21 cellular contexts compared by ENCODE assay signal in the genomic region with DNA sequence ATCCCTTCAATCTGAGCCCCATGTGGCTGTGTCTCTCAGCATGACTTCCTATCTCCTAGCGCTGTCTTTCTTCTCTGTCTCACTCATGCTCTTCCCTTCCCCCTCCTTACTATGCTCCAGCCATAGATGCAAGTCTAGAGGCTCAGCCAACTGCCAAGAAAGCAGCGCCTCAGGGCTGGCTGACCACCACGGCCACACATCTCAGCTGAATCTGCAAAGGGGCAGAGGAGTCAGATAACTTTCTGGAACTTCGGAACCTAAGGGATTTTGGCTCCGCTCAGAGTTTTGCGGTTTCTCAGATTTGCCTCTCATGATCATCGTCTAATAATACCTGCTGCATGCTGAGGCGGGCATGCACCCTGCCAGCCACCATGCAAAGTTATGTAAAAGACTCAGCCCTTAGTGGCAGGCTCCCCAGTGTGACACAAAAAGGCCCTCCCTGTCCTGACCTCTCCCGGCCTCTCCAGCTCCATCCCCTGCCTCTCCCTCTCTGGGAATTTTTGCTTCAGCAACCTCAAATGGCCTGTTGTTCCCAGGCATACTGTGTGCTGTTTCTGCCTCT. TPM values are rescaled to one million over a fixed set of nuclear protein-coding genes. Genes with fewer than 3 reads are reported as not detected.
A peak's percentile ranks its signal among the peaks of the same experiment; 100 is the strongest.
DNase-seq lines count a peak whose midpoint lies in the region; TF ChIP-seq lines count a peak whose summit lies in the region.
"Had no signal": no experiment of that assay in that cellular context is flagged by ENCODE, and none has a peak within 500 bp of the region (broad histone marks: within the 10 kb centered on the region; RNA-seq: fewer than 3 reads in every experiment).

No MANE protein-coding gene starts in this region.

- H3K9me3 Mint-ChIP-seq in activated CD4-positive, alpha-beta T cell treated with anti-CD3 and anti-CD28 coated beads, Interleukin-2, amount 10 ng/mL, durations not matched to agents 7 days and 5 days = peaks cover 8% of the 10 kb centered on the region
- H3K9me3 Mint-ChIP-seq in chondrocyte (ENCODE audit: low read depth) = peaks cover 9% of the 10 kb centered on the region
- H3K9me3 Mint-ChIP-seq in type B pancreatic cell = peaks cover 5% of the 10 kb centered on the region

- peak overlapping the region; percentile 2 for H3K27ac Mint-ChIP-seq in activated CD4-positive, alpha-beta T cell treated with anti-CD3 and anti-CD28 coated beads, Interleukin-2, amount 10 ng/mL, durations not matched to agents 7 days and 5 days
- peak overlapping the region; percentile 30 for H3K27ac Mint-ChIP-seq in chondrocyte (ENCODE audit: unreplicated experiment)
- H3K27ac Mint-ChIP-seq in type B pancreatic cell = no peak overlapping the region

- H3K4me1 Mint-ChIP-seq in activated CD4-positive, alpha-beta T cell treated with anti-CD3 and anti-CD28 coated beads, Interleukin-2, amount 10 ng/mL, durations not matched to agents 7 days and 5 days = peaks cover 2% of the 10 kb centered on the region
- peaks cover 18% of the 10 kb centered on the region for H3K4me1 Mint-ChIP-seq in chondrocyte (ENCODE audit: low read depth)
- H3K4me1 Mint-ChIP-seq in type B pancreatic cell (ENCODE audit: unreplicated experiment) = peaks cover 10% of the 10 kb centered on the region

- H3K4me3 Mint-ChIP-seq in activated CD4-positive, alpha-beta T cell treated with anti-CD3 and anti-CD28 coated beads, Interleukin-2, amount 10 ng/mL, durations not matched to agents 7 days and 5 days = no peak overlapping the region
- H3K4me3 Mint-ChIP-seq in chondrocyte (ENCODE audit: unreplicated experiment) (no peak overlapping the region), type B pancreatic cell (peak overlapping the region; percentile 8)

- CTCF ChIA-PET in activated CD4-positive, alpha-beta T cell treated with anti-CD3 and anti-CD28 coated beads, Interleukin-2, amount 10 ng/mL, durations not matched to agents 7 days and 5 days (lab: Charles Lee) = no interaction called here
- CTCF ChIA-PET in RWPE1 (lab: Yijun Ruan, JAX) = interaction anchor here (0.6 kb wide), 1 partner anchor 20 kb away, joined by 5 read pairs; no protein-coding TSS in a partner anchor

- no peak overlapping the region for H3K27ac ChIP-seq in RWPE1
- H3K27ac ChIP-seq: 22Rv1, C4-2B, tibial artery had no signal

- peaks cover 10% of the 10 kb centered on the region for H3K27me3 Mint-ChIP-seq in activated CD4-positive, alpha-beta T cell treated with anti-CD3 and anti-CD28 coated beads, Interleukin-2, amount 10 ng/mL, durations not matched to agents 7 days and 5 days
- no peaks in the 10 kb centered on the region for H3K27me3 Mint-ChIP-seq in chondrocyte (ENCODE audit: low read depth)
- H3K27me3 Mint-ChIP-seq in type B pancreatic cell = peaks cover 48% of the 10 kb centered on the region

- TF ChIP-seq CTCF in chondrocyte (IDR thresholded peaks at IDR 0.05) (no peak), type B pancreatic cell (conservative IDR thresholded peaks at IDR 0.05) (no peak), RWPE1 (conservative IDR thresholded peaks at IDR 0.05; ENCODE audit: low read depth) (no peak)

- DNase-seq in activated CD4-positive, alpha-beta T cell treated with anti-CD3 and anti-CD28 coated beads, Interleukin-2, amount 10 ng/mL, durations not matched to agents 7 days and 5 days = no peak
- no peak for DNase-seq in activated CD4-positive, alpha-beta T cell treated with anti-CD3 and anti-CD28 coated beads, Interleukin-2, amount 50 U/mL, for 48 hours
- DNase-seq in chondrocyte (ENCODE audit: low spot score) = no peak
- DNase-seq in iPS-NIHi7 (ENCODE audit: extremely low spot score) = peak; percentile 62
- no peak for DNase-seq in type B pancreatic cell (ENCODE audit: extremely low spot score, unreplicated experiment)
- no peak for DNase-seq in NCI-H2081 treated with DMSO at 0.1 percent for 48 hours (lab: John Stamatoyannopoulos, UW)
- DNase-seq in NCI-H1105 treated with DMSO at 0.1 percent for 48 hours (lab: John Stamatoyannopoulos, UW) = no peak
- DNase-seq in RWPE1 (ENCODE audit: low spot score) = no peak
- DNase-seq: activated effector memory CD4-positive, alpha-beta T cell treated with anti-CD3 and anti-CD28 coated beads, Interleukin-2, amount 50 U/mL, for 16 hours; aorta; effector memory CD4-positive, alpha-beta T cell; foreskin fibroblast; NCI-H1436 treated with DMSO at 0.1 percent for 48 hours; NCI-H446 treated with DMSO at 0.1 percent for 48 hours; stimulated activated CD4-positive, alpha-beta T cell treated with anti-CD3 and anti-CD28 coated beads, Interleukin-2, amount 100 ng/mL, for 48 hours; tibial artery had no signal

- POLR2A ChIA-PET in activated CD4-positive, alpha-beta T cell treated with anti-CD3 and anti-CD28 coated beads, Interleukin-2, amount 10 ng/mL, durations not matched to agents 7 days and 5 days (lab: Charles Lee) = interaction anchor here (0.7 kb wide), 1 partner anchor 11 kb away, joined by 3 read pairs; no protein-coding TSS in a partner anchor
- POLR2A ChIA-PET in RWPE1 (lab: Yijun Ruan, JAX; ENCODE audit: low non-redundant PET) = no interaction called here

- H3K36me3 Mint-ChIP-seq in activated CD4-positive, alpha-beta T cell treated with anti-CD3 and anti-CD28 coated beads, Interleukin-2, amount 10 ng/mL, durations not matched to agents 7 days and 5 days (ENCODE audit: low read depth) = peaks cover 3% of the 10 kb centered on the region
- H3K36me3 Mint-ChIP-seq in chondrocyte (ENCODE audit: low read depth) (no peaks in the 10 kb centered on the region), type B pancreatic cell (no peaks in the 10 kb centered on the region)

RNA-seq across cellular contexts. Expression of a gene that starts 5.0 kb away (rescaled TPM):
- not detected for total RNA-seq in activated CD4-positive, alpha-beta T cell treated with anti-CD3 and anti-CD28 coated beads, Interleukin-2, amount 10 ng/mL, durations not matched to agents 7 days and 5 days
- total RNA-seq in chondrocyte = not detected in 3 replicates
- not detected in 2 replicates for total RNA-seq in type B pancreatic cell (ENCODE audit: low replicate concordance)
- total RNA-seq: activated CD8-positive, alpha-beta memory T cell treated with anti-CD3 and anti-CD28 coated beads for 36 hours; aorta; K562; kidney epithelial cell had no signal
